ENCODE assay signal across 1 cellular context in genomic region chr5:87803352-87803751, GRCh38.
TF ChIP-seq lines count a peak whose summit lies in the region.

No MANE protein-coding gene starts in this region.

TF ChIP-seq in K562, 482 proteins besides CTCF, POLR2A, EP300 and RAD21 (continued from another document):
- TF ChIP-seq E2F8 (IDR thresholded peaks at IDR 0.05; ENCODE audit: low read depth, partially characterized antibody) (no peak), ZNF316 (IDR thresholded peaks at IDR 0.05) (peak; percentile 82), SNIP1 (IDR thresholded peaks at IDR 0.05; ENCODE audit: low read depth) (no peak), ZNF384 (IDR thresholded peaks at IDR 0.05; ENCODE audit: low read depth, low read length) (no peak), SIN3B (IDR thresholded peaks at IDR 0.05; ENCODE audit: low read depth) (no peak), MTA1 (IDR thresholded peaks at IDR 0.05; ENCODE audit: borderline replicate concordance) (no peak), BDP1 (IDR thresholded peaks at IDR 0.05; ENCODE audit: insufficient read depth, insufficient read length) (no peak), MAFF (IDR thresholded peaks at IDR 0.05; ENCODE audit: low read length) (peak; percentile 84), TFE3 (CRISPR knock-in tag; IDR thresholded peaks at IDR 0.05) (no peak), ESRRB (CRISPR knock-in tag; IDR thresholded peaks at IDR 0.05; ENCODE audit: borderline replicate concordance) (no peak), NR2C1 (IDR thresholded peaks at IDR 0.05) (no peak), NR2C1 (tag; IDR thresholded peaks at IDR 0.05) (no peak), ZFP30 (CRISPR knock-in tag; IDR thresholded peaks at IDR 0.05; ENCODE audit: borderline replicate concordance) (no peak), KLF13 (tag; IDR thresholded peaks at IDR 0.05; ENCODE audit: borderline replicate concordance, low read depth) (no peak), BRF2 (IDR thresholded peaks at IDR 0.05; ENCODE audit: borderline replicate concordance, insufficient read depth, insufficient read length) (no peak), POLR2H (tag; IDR thresholded peaks at IDR 0.05; ENCODE audit: low read depth) (no peak), RNF219 (CRISPR knock-in tag; IDR thresholded peaks at IDR 0.05) (no peak), POLR2G (IDR thresholded peaks at IDR 0.05; ENCODE audit: low read depth, low read length) (no peak), JUN (IDR thresholded peaks at IDR 0.05; ENCODE audit: borderline replicate concordance, low read depth, low read length) (no peak), JUN (CRISPR knock-in tag; IDR thresholded peaks at IDR 0.05; ENCODE audit: borderline replicate concordance) (no peak), ZNF24 (IDR thresholded peaks at IDR 0.05) (no peak), MAFK (IDR thresholded peaks at IDR 0.05; ENCODE audit: low read length) (peak; percentile 86)
